In the genomic region with DNA sequence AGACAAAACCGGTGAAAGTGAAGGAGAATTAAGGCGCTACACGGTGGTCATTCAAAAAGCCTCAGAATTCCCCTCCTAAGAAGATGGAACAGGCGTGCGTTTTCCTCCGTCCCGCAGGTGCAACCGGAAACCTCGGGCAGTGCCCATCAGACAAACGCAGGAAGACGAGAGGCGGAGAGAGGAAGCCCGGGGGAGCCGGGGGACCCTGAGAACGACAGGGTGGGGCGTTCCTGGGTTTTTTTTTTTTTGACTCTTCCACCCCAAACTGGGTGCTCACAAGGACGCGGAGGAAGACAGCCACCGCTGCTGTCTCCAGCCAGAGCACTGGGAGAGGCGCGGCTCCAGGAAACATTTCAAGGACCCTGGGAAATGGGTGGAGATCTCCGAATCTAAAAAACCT, we compare ENCODE assay signal across 10 cellular contexts. TPM values are rescaled to one million over a fixed set of nuclear protein-coding genes. Genes with fewer than 3 reads are reported as not detected.
DNase-seq lines count a peak whose midpoint lies in the region; ATAC-seq and TF ChIP-seq lines count a peak whose summit lies in the region.
"Had no signal": no experiment of that assay in that cellular context is flagged by ENCODE, and none has a peak within 500 bp of the region (broad histone marks: within the 10 kb centered on the region; RNA-seq: fewer than 3 reads in every experiment).

No MANE protein-coding gene starts in this region.

- H3K4me1 Mint-ChIP-seq in activated T-cell treated with anti-CD3 and anti-CD28 coated beads, Interleukin-2, amount 50 U/mL, for 4 hours (ENCODE audit: low read depth): peaks cover 22% of the 10 kb centered on the region
- peaks cover 20% of the 10 kb centered on the region for H3K4me1 Mint-ChIP-seq in activated naive CD8-positive, alpha-beta T cell treated with anti-CD3 and anti-CD28 coated beads for 36 hours
- H3K4me1 Mint-ChIP-seq in memory B cell: peaks cover 24% of the 10 kb centered on the region

- H3K4me3 Mint-ChIP-seq in activated T-cell treated with anti-CD3 and anti-CD28 coated beads, Interleukin-2, amount 50 U/mL, for 4 hours: peak overlapping the region; percentile 81
- H3K4me3 Mint-ChIP-seq in activated naive CD8-positive, alpha-beta T cell treated with anti-CD3 and anti-CD28 coated beads for 36 hours: peak overlapping the region; percentile 83
- H3K4me3 Mint-ChIP-seq in memory B cell: peak overlapping the region; percentile 86

- H3K36me3 ChIP-seq in tibial nerve: no peaks in the 10 kb centered on the region

- H3K27ac ChIP-seq in tibial nerve: peak overlapping the region in 1 of 4 donors; percentile 4

- WGBS in tibial nerve, 2 donors: 13 to 17% methylated on average over 22 of the region's 22 CpGs

- H3K4me1 ChIP-seq in tibial nerve: peaks cover 0 to 23% (median 0%) of the 10 kb centered on the region in 4 donors

- peak overlapping the region; percentile 0 to 53 (median 28) for H3K4me3 ChIP-seq in tibial nerve

- peaks cover 13% of the 10 kb centered on the region for H3K27me3 Mint-ChIP-seq in activated T-cell treated with anti-CD3 and anti-CD28 coated beads, Interleukin-2, amount 50 U/mL, for 4 hours (ENCODE audit: low read depth)
- H3K27me3 Mint-ChIP-seq in activated naive CD8-positive, alpha-beta T cell treated with anti-CD3 and anti-CD28 coated beads for 36 hours: peaks cover 29% of the 10 kb centered on the region
- peaks cover 20% of the 10 kb centered on the region for H3K27me3 Mint-ChIP-seq in memory B cell

- ATAC-seq in activated T-cell treated with anti-CD3 and anti-CD28 coated beads, Interleukin-2, amount 50 U/mL, for 4 hours: no peak
- ATAC-seq in memory B cell (ENCODE audit: low read depth) (no peak), GM18909 (IDR thresholded peaks at IDR 0.05; ENCODE audit: poor library complexity, unreplicated experiment) (no peak)

- peaks cover 0 to 13% (median 0%) of the 10 kb centered on the region in 4 donors for H3K9me3 ChIP-seq in tibial nerve

- H3K27ac Mint-ChIP-seq in activated naive CD8-positive, alpha-beta T cell treated with anti-CD3 and anti-CD28 coated beads for 36 hours: peak overlapping the region; percentile 78
- no peak overlapping the region for H3K27ac Mint-ChIP-seq in memory B cell

- peaks cover 0 to 10% of the 10 kb centered on the region in 2 donors for H3K27me3 ChIP-seq in tibial nerve

- H3K36me3 Mint-ChIP-seq in activated T-cell treated with anti-CD3 and anti-CD28 coated beads, Interleukin-2, amount 50 U/mL, for 4 hours (ENCODE audit: insufficient read depth): no peaks in the 10 kb centered on the region
- H3K36me3 Mint-ChIP-seq in activated naive CD8-positive, alpha-beta T cell treated with anti-CD3 and anti-CD28 coated beads for 36 hours: no peaks in the 10 kb centered on the region
- peaks cover 3% of the 10 kb centered on the region for H3K36me3 Mint-ChIP-seq in memory B cell

- H3K9me3 Mint-ChIP-seq in activated T-cell treated with anti-CD3 and anti-CD28 coated beads, Interleukin-2, amount 50 U/mL, for 4 hours: no peaks in the 10 kb centered on the region
- no peaks in the 10 kb centered on the region for H3K9me3 Mint-ChIP-seq in activated naive CD8-positive, alpha-beta T cell treated with anti-CD3 and anti-CD28 coated beads for 36 hours
- no peaks in the 10 kb centered on the region for H3K9me3 Mint-ChIP-seq in memory B cell

- no peak for TF ChIP-seq CTCF in tibial nerve (IDR thresholded peaks at IDR 0.05)

- no peak for TF ChIP-seq EP300 in tibial nerve (IDR thresholded peaks at IDR 0.05)

- no peak for TF ChIP-seq POLR2A in tibial nerve (IDR thresholded peaks at IDR 0.05)

- DNase-seq in activated T-cell treated with anti-CD3 and anti-CD28 coated beads, Interleukin-2, amount 50 U/mL, for 4 hours: peak; percentile 10
- DNase-seq in activated T-cell treated with anti-CD3 and anti-CD28 coated beads for 4 hours (no peak), memory B cell (ENCODE audit: low spot score in 2 of 2) (no peak), tibial nerve (ENCODE audit: low spot score in 2 of 2) (no peak), OCI-M2 (lab: John Stamatoyannopoulos, UW; ENCODE audit: unreplicated experiment) (no peak), germinal center (ENCODE audit: low spot score) (no peak)
- no peak for DNase-seq in activated naive CD8-positive, alpha-beta T cell treated with anti-CD3 and anti-CD28 coated beads for 36 hours

RNA-seq across cellular contexts. Expression of a gene that starts 25.4 kb away (rescaled TPM):
- total RNA-seq in activated T-cell treated with anti-CD3 and anti-CD28 coated beads, Interleukin-2, amount 50 U/mL, for 4 hours: not detected
- total RNA-seq in activated naive CD8-positive, alpha-beta T cell treated with anti-CD3 and anti-CD28 coated beads for 36 hours: not detected
- not detected for total RNA-seq in tibial nerve
- total RNA-seq: HT1080, left cardiac atrium had no signal

RNA-seq across cellular contexts. Expression of a gene that starts 59.2 kb away (rescaled TPM):
- not detected for total RNA-seq in activated T-cell treated with anti-CD3 and anti-CD28 coated beads, Interleukin-2, amount 50 U/mL, for 4 hours
- total RNA-seq in activated naive CD8-positive, alpha-beta T cell treated with anti-CD3 and anti-CD28 coated beads for 36 hours: not detected
- not detected for total RNA-seq in tibial nerve
- total RNA-seq: HT1080, left cardiac atrium had no signal
